Comparison of ENCODE assay signal across 18 cellular contexts in the genomic region with DNA sequence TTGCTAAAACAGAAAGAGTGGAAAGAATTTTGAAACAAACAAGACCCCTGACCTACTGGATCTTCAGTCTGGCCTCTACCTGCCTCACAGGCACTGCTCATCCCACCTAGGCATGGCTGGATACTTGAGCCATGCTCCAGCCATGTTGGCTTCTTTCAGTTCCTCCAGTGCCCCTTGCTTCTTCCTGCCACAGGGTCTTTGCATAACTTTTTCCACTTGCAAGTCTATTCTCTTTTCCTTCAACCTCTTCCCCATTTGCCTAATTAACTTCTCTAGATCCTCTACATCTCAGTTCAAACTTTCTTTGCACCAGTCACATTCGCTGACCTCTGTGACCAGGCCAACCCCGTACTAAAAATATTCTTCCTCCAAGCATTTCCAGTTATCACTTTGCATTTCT. TPM values are rescaled to one million over a fixed set of nuclear protein-coding genes. Genes with fewer than 3 reads are reported as not detected.
DNase-seq lines count a peak whose midpoint lies in the region; ATAC-seq and TF ChIP-seq lines count a peak whose summit lies in the region.
"Had no signal": no experiment of that assay in that cellular context is flagged by ENCODE, and none has a peak within 500 bp of the region (broad histone marks: within the 10 kb centered on the region; RNA-seq: fewer than 3 reads in every experiment).

No MANE protein-coding gene starts in this region.

- TF ChIP-seq CTCF in WTC11 (IDR thresholded peaks at IDR 0.05), result no peak
- TF ChIP-seq CTCF in neural crest cell (conservative IDR thresholded peaks at IDR 0.05), result no peak
- TF ChIP-seq CTCF in adrenal gland (IDR thresholded peaks at IDR 0.05), result no peak

- H3K4me1 ChIP-seq in adrenal gland (replicated peaks in 1 of 2), result no peaks in the 10 kb centered on the region
- H3K4me1 ChIP-seq: left ventricle myocardium inferior, testis had no signal

- no peak for DNase-seq in activated naive CD4-positive, alpha-beta T cell treated with anti-CD3 and anti-CD28 coated beads for 36 hours
- no peak for DNase-seq in activated naive CD4-positive, alpha-beta T cell treated with Interleukin-2 at 50 U/mL for 16 hours
- DNase-seq in MV-4-11 (lab: John Stamatoyannopoulos, UW) (peak; percentile 85), WTC11 (ENCODE audit: low spot score) (no peak), neural crest cell (ENCODE audit: low read depth, low spot score) (no peak), dermis blood vessel endothelial cell (no peak), adrenal gland (no peak)
- DNase-seq: activated B cell treated with CpG ODN at 0.5 μM for 24 hours; activated CD4-positive, alpha-beta T cell treated with anti-CD3 and anti-CD28 coated beads, Interleukin-2, amount 50 U/mL, for 4 hours; activated CD8-positive, alpha-beta memory T cell treated with anti-CD3 and anti-CD28 coated beads, Interleukin-2, amount 50 U/mL, for 48 hours; amniotic stem cell; left ventricle myocardium inferior; NCI-H1417 treated with DMSO at 0.1 percent for 48 hours; stimulated activated naive CD4-positive, alpha-beta T cell; testis had no signal

- intact Hi-C loops in activated naive CD4-positive, alpha-beta T cell treated with anti-CD3 and anti-CD28 coated beads for 36 hours (cut with micrococcal nuclease), result no loop called here
- intact Hi-C loops in adrenal gland (cut with DNase I), result no loop called here

- H3K4me3 Mint-ChIP-seq in activated naive CD4-positive, alpha-beta T cell treated with anti-CD3 and anti-CD28 coated beads for 36 hours, result no peak overlapping the region
- H3K4me3 Mint-ChIP-seq in WTC11 (no peak overlapping the region), neural crest cell (no peak overlapping the region)
- H3K4me3 Mint-ChIP-seq: activated B cell treated with CpG ODN at 0.5 μM for 24 hours, B cell had no signal

- H3K9me3 ChIP-seq in adrenal gland (replicated peaks in 1 of 3), result no peaks in the 10 kb centered on the region
- H3K9me3 ChIP-seq: left ventricle myocardium inferior, testis had no signal

- peak; percentile 12; the same call in 1 of the 2 replicates for ATAC-seq in WTC11
- ATAC-seq in HG03460 (IDR thresholded peaks at IDR 0.05; ENCODE audit: unreplicated experiment), result no peak

- peaks cover 39% of the 10 kb centered on the region for H3K36me3 Mint-ChIP-seq in activated naive CD4-positive, alpha-beta T cell treated with anti-CD3 and anti-CD28 coated beads for 36 hours (ENCODE audit: low read depth)
- H3K36me3 Mint-ChIP-seq in WTC11, result peaks cover 7% of the 10 kb centered on the region; the same call in 1 of the 2 replicates
- peaks cover 4% of the 10 kb centered on the region for H3K36me3 Mint-ChIP-seq in neural crest cell (ENCODE audit: low read depth)

- H3K27ac ChIP-seq in adrenal gland, result no peak overlapping the region
- H3K27ac ChIP-seq: brain microvascular endothelial cell, left ventricle myocardium inferior, testis had no signal

- H3K4me3 ChIP-seq in adrenal gland, result no peak overlapping the region
- H3K4me3 ChIP-seq: left ventricle myocardium inferior, testis had no signal

- no peaks in the 10 kb centered on the region for H3K27me3 Mint-ChIP-seq in activated naive CD4-positive, alpha-beta T cell treated with anti-CD3 and anti-CD28 coated beads for 36 hours (ENCODE audit: low read depth)
- H3K27me3 Mint-ChIP-seq in WTC11 (ENCODE audit: low read depth) (no peaks in the 10 kb centered on the region), neural crest cell (ENCODE audit: low read depth) (no peaks in the 10 kb centered on the region)
- H3K27me3 Mint-ChIP-seq: activated B cell treated with CpG ODN at 0.5 μM for 24 hours, B cell had no signal

- peaks cover 15% of the 10 kb centered on the region for H3K4me1 Mint-ChIP-seq in activated naive CD4-positive, alpha-beta T cell treated with anti-CD3 and anti-CD28 coated beads for 36 hours (ENCODE audit: low read depth)
- peaks cover 23% of the 10 kb centered on the region for H3K4me1 Mint-ChIP-seq in WTC11
- H3K4me1 Mint-ChIP-seq in neural crest cell, result peaks cover 4% of the 10 kb centered on the region
- H3K4me1 Mint-ChIP-seq: activated B cell treated with CpG ODN at 0.5 μM for 24 hours, B cell had no signal

- WGBS in adrenal gland, 4 donors, result 73 to 79% (median 75%) methylated on average over 2 of the region's 2 CpGs

- POLR2A ChIA-PET in WTC11 (lab: Charles Lee), result interaction anchor here (1.2 kb wide), 1 partner anchor 50 kb away, joined by 4 read pairs; no protein-coding TSS in a partner anchor

- no peaks in the 10 kb centered on the region for H3K9me3 Mint-ChIP-seq in activated naive CD4-positive, alpha-beta T cell treated with anti-CD3 and anti-CD28 coated beads for 36 hours
- H3K9me3 Mint-ChIP-seq in WTC11, result peaks cover 22% of the 10 kb centered on the region
- peaks cover 12% of the 10 kb centered on the region for H3K9me3 Mint-ChIP-seq in neural crest cell
- H3K9me3 Mint-ChIP-seq: activated B cell treated with CpG ODN at 0.5 μM for 24 hours had no signal

- H3K36me3 ChIP-seq in adrenal gland (replicated peaks in 1 of 2), result no peaks in the 10 kb centered on the region
- H3K36me3 ChIP-seq: brain microvascular endothelial cell, left ventricle myocardium inferior had no signal

- no peak for TF ChIP-seq POLR2A in adrenal gland (IDR thresholded peaks at IDR 0.05)

- no peaks in the 10 kb centered on the region for H3K27me3 ChIP-seq in adrenal gland
- H3K27me3 ChIP-seq: brain microvascular endothelial cell, testis had no signal

- peak overlapping the region; percentile 64 for H3K27ac Mint-ChIP-seq in activated naive CD4-positive, alpha-beta T cell treated with anti-CD3 and anti-CD28 coated beads for 36 hours
- peak overlapping the region; percentile 58 for H3K27ac Mint-ChIP-seq in WTC11
- H3K27ac Mint-ChIP-seq in neural crest cell (ENCODE audit: unreplicated experiment), result peak overlapping the region; percentile 32
- H3K27ac Mint-ChIP-seq: activated B cell treated with CpG ODN at 0.5 μM for 24 hours, B cell had no signal

- CTCF ChIA-PET in activated naive CD4-positive, alpha-beta T cell treated with anti-CD3 and anti-CD28 coated beads for 36 hours (lab: Charles Lee), result interaction anchor here (1.0 to 1.8 kb wide), 2 partner anchors 172 to 175 kb away, joined by 3 read pairs; no protein-coding TSS in a partner anchor
- CTCF ChIA-PET in WTC11 (lab: Charles Lee), result interaction anchor here (0.6 to 1.9 kb wide), 33 partner anchors 10 to 595 kb away, joined by 3 to 17 read pairs (median 5); a partner anchor contains a TSS

TF ChIP-seq in WTC11, 78 proteins besides CTCF, POLR2A, EP300 and RAD21 (continues in another document):
- TF ChIP-seq, protein P1, sequence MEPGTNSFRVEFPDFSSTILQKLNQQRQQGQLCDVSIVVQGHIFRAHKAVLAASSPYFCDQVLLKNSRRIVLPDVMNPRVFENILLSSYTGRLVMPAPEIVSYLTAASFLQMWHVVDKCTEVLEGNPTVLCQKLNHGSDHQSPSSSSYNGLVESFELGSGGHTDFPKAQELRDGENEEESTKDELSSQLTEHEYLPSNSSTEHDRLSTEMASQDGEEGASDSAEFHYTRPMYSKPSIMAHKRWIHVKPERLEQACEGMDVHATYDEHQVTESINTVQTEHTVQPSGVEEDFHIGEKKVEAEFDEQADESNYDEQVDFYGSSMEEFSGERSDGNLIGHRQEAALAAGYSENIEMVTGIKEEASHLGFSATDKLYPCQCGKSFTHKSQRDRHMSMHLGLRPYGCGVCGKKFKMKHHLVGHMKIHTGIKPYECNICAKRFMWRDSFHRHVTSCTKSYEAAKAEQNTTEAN (CRISPR knock-in tag; IDR thresholded peaks at IDR 0.05), result no peak
- TF ChIP-seq FOXJ3 (CRISPR knock-in tag; IDR thresholded peaks at IDR 0.05; ENCODE audit: borderline replicate concordance), result no peak
- TF ChIP-seq ZNF138 (CRISPR knock-in tag; conservative IDR thresholded peaks at IDR 0.05), result no peak
- TF ChIP-seq, protein P2, sequence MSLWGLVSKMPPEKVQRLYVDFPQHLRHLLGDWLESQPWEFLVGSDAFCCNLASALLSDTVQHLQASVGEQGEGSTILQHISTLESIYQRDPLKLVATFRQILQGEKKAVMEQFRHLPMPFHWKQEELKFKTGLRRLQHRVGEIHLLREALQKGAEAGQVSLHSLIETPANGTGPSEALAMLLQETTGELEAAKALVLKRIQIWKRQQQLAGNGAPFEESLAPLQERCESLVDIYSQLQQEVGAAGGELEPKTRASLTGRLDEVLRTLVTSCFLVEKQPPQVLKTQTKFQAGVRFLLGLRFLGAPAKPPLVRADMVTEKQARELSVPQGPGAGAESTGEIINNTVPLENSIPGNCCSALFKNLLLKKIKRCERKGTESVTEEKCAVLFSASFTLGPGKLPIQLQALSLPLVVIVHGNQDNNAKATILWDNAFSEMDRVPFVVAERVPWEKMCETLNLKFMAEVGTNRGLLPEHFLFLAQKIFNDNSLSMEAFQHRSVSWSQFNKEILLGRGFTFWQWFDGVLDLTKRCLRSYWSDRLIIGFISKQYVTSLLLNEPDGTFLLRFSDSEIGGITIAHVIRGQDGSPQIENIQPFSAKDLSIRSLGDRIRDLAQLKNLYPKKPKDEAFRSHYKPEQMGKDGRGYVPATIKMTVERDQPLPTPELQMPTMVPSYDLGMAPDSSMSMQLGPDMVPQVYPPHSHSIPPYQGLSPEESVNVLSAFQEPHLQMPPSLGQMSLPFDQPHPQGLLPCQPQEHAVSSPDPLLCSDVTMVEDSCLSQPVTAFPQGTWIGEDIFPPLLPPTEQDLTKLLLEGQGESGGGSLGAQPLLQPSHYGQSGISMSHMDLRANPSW (CRISPR knock-in tag; conservative IDR thresholded peaks at IDR 0.05; ENCODE audit: low read depth), result no peak

RNA-seq across cellular contexts. Expression of a gene that starts 50.4 kb away (rescaled TPM):
- 10 to 100 TPM; 45.0 to 47.1 TPM for total RNA-seq in activated naive CD4-positive, alpha-beta T cell treated with anti-CD3 and anti-CD28 coated beads for 36 hours
- total RNA-seq in WTC11 (2021), result 48.5 to 56.0 TPM (median 53.8 TPM) in 3 replicates
- 62.3 and 62.5 TPM in 2 replicates for total RNA-seq in neural crest cell
- 71.1 and 71.2 TPM in 2 replicates for total RNA-seq in dermis blood vessel endothelial cell
- 10 to 100 TPM; 13.3 to 75.9 (median 24.1) TPM for total RNA-seq in adrenal gland
- polyA plus RNA-seq in adrenal gland, result 10 to 100 TPM in 1 of 3 donors, 1 to 10 TPM in 2; 7.2 to 72.2 (median 7.6) TPM
